Comparison of ENCODE assay signal across 1 cellular context in the genomic region with DNA sequence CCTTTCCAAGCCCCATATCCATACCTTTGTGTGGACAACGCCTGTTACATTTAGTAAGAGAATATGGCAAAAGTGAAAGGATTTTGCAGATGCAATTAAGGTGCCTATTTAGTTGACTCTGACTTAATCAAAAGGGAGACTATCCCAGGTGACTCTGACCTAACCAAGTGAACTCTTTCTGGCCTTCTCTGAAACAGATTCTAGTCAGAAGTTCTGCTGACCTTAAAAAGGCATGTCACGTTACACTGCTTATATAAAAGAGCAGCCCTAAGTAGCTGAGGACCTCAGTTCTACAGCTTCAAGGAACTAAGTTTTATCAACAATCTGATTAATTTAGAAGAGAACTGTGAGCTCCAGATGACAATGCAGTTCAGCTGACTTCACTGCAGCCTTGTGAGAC.
TF ChIP-seq lines count a peak whose summit lies in the region.

No MANE protein-coding gene starts in this region.

TF ChIP-seq in GM12878, 131 proteins besides CTCF, POLR2A, EP300 and RAD21:
- TF ChIP-seq, protein P1, sequence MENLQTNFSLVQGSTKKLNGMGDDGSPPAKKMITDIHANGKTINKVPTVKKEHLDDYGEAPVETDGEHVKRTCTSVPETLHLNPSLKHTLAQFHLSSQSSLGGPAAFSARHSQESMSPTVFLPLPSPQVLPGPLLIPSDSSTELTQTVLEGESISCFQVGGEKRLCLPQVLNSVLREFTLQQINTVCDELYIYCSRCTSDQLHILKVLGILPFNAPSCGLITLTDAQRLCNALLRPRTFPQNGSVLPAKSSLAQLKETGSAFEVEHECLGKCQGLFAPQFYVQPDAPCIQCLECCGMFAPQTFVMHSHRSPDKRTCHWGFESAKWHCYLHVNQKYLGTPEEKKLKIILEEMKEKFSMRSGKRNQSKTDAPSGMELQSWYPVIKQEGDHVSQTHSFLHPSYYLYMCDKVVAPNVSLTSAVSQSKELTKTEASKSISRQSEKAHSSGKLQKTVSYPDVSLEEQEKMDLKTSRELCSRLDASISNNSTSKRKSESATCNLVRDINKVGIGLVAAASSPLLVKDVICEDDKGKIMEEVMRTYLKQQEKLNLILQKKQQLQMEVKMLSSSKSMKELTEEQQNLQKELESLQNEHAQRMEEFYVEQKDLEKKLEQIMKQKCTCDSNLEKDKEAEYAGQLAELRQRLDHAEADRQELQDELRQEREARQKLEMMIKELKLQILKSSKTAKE (IDR thresholded peaks at IDR 0.05; ENCODE audit: low read depth, poor library complexity, severe bottlenecking) = no peak
- TF ChIP-seq, protein P2, sequence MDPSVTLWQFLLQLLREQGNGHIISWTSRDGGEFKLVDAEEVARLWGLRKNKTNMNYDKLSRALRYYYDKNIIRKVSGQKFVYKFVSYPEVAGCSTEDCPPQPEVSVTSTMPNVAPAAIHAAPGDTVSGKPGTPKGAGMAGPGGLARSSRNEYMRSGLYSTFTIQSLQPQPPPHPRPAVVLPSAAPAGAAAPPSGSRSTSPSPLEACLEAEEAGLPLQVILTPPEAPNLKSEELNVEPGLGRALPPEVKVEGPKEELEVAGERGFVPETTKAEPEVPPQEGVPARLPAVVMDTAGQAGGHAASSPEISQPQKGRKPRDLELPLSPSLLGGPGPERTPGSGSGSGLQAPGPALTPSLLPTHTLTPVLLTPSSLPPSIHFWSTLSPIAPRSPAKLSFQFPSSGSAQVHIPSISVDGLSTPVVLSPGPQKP (IDR thresholded peaks at IDR 0.05; ENCODE audit: low read depth, low read length) = no peak
- no peak for TF ChIP-seq STAT1 (conservative IDR thresholded peaks at IDR 0.05)
- TF ChIP-seq, protein P3, sequence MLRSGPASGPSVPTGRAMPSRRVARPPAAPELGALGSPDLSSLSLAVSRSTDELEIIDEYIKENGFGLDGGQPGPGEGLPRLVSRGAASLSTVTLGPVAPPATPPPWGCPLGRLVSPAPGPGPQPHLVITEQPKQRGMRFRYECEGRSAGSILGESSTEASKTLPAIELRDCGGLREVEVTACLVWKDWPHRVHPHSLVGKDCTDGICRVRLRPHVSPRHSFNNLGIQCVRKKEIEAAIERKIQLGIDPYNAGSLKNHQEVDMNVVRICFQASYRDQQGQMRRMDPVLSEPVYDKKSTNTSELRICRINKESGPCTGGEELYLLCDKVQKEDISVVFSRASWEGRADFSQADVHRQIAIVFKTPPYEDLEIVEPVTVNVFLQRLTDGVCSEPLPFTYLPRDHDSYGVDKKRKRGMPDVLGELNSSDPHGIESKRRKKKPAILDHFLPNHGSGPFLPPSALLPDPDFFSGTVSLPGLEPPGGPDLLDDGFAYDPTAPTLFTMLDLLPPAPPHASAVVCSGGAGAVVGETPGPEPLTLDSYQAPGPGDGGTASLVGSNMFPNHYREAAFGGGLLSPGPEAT (IDR thresholded peaks at IDR 0.05; ENCODE audit: low read depth) = no peak
- TF ChIP-seq CREM (IDR thresholded peaks at IDR 0.05; ENCODE audit: low read depth) = no peak
- no peak for TF ChIP-seq SMAD5 (IDR thresholded peaks at IDR 0.05; ENCODE audit: low read depth)
- no peak for TF ChIP-seq TCF12 (IDR thresholded peaks at IDR 0.05; ENCODE audit: low read depth, low read length)
- TF ChIP-seq RAD51 (IDR thresholded peaks at IDR 0.05) = no peak
- TF ChIP-seq EGR1 (IDR thresholded peaks at IDR 0.05; ENCODE audit: borderline replicate concordance in 1 of 2, low read depth in 2 of 2, low read length in 2 of 2) = no peak
- TF ChIP-seq DPF2 (IDR thresholded peaks at IDR 0.05) = no peak
- no peak for TF ChIP-seq NFIC (IDR thresholded peaks at IDR 0.05; ENCODE audit: low read depth, low read length)
